In the genomic region with DNA sequence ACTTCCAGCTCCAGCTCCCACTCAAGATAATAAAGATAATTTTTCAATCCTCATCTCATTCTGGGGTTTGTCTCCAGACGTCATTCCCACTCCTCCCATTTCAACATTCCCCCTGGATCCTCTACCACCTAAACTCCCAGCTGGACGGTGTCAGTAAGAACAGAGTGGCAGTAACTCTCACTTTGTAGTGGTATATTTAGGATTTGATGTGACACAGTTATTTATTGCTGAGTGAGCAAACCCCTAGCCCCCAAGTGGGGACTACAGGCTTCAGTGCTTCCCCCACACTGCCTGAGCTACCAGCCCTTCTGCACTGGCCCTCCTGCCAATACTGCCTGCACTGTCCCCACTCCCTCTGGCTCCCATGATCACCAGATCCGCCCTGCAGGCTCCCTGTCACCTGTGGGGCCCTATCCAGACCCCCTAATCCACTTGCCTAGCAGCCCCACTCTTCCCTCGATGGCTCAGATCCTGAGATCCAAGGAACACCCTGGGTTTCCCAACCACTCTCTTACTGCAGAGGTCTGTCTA, we compare ENCODE assay signal across 1 cellular context.
TF ChIP-seq lines count a peak whose summit lies in the region.

No MANE protein-coding gene starts in this region.

TF ChIP-seq in IMR-90, 13 proteins besides CTCF, POLR2A, EP300 and RAD21:
- TF ChIP-seq MAFK (IDR thresholded peaks at IDR 0.05; ENCODE audit: low read depth, low read length) (peak; percentile 45), CEBPB (IDR thresholded peaks at IDR 0.05; ENCODE audit: low read depth, low read length) (no peak)
